16 cellular contexts compared by ENCODE assay signal in the genomic region with DNA sequence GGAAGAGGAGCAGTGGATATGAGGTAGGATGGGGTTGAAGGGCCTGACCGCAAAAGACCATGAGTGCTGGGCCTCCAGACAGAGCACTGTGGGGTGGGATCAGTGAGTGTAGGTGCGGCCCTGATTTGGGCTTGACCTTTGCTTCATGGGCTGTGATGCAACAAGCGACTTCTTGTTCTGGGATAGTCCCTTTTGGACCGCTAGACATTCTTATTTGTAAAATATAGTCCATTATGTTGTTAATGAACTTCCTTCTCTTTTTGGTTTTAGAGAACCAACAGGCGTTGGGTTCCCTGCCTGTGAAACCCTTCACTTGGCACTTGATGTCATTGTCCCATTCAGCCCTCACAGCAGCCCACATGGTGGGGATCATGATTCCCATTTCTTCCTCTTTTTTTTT. TPM values are rescaled to one million over a fixed set of nuclear protein-coding genes. Genes with fewer than 3 reads are reported as not detected.
DNase-seq lines count a peak whose midpoint lies in the region; ATAC-seq and TF ChIP-seq lines count a peak whose summit lies in the region.
"Had no signal": no experiment of that assay in that cellular context is flagged by ENCODE, and none has a peak within 500 bp of the region (broad histone marks: within the 10 kb centered on the region; RNA-seq: fewer than 3 reads in every experiment).

No MANE protein-coding gene starts in this region.

- no peak overlapping the region for H3K4me3 ChIP-seq in left lung
- no peak overlapping the region for H3K4me3 ChIP-seq in H7 (ENCODE audit: insufficient read depth, low read depth, low read length)
- H3K4me3 ChIP-seq: BLaER1 treated with 17β-estradiol and CSF1 and Interleukin-3, amounts not matched to agents 10 nM and 100 nM; HAP-1 had no signal

- H3K27ac ChIP-seq in left lung: no peak overlapping the region
- H3K27ac ChIP-seq: BLaER1 treated with 17β-estradiol and CSF1 and Interleukin-3, amounts not matched to agents 10 nM and 100 nM had no signal

- peak; percentile 22 for ATAC-seq in left lung

- H3K27me3 ChIP-seq in left lung (no peaks in the 10 kb centered on the region), H7 (ENCODE audit: control insufficient read depth, insufficient read depth, low read length) (no peaks in the 10 kb centered on the region; the same call in 1 of the 2 replicates)
- H3K27me3 ChIP-seq: BLaER1 treated with 17β-estradiol and CSF1 and Interleukin-3, amounts not matched to agents 10 nM and 100 nM had no signal

- peak; percentile 63 for DNase-seq in CD1c-positive myeloid dendritic cell (ENCODE audit: extremely low spot score)
- DNase-seq in NOMO-1 treated with DMSO at 0.1 percent for 48 hours (lab: John Stamatoyannopoulos, UW; ENCODE audit: unreplicated experiment): peak; percentile 72
- no peak for DNase-seq in left lung
- no peak for DNase-seq in H7
- no peak for DNase-seq in GM19240 (ENCODE audit: insufficient read length, low spot score)
- DNase-seq in stimulated activated CD4-positive, alpha-beta T cell treated with anti-CD3 and anti-CD28 coated beads, Interleukin-4, amount 100 ng/mL, for 4 hours: no peak
- DNase-seq: CD4-positive, alpha-beta T cell; DMS153; DMS79; GDM1 had no signal

- H3K36me3 ChIP-seq in left lung (no peaks in the 10 kb centered on the region), H7 (replicated peaks; ENCODE audit: control insufficient read depth, insufficient read depth, low read length) (no peaks in the 10 kb centered on the region)
- H3K36me3 ChIP-seq: BLaER1 treated with 17β-estradiol and CSF1 and Interleukin-3, amounts not matched to agents 10 nM and 100 nM; HAP-1 had no signal

- H3K4me1 ChIP-seq in left lung: no peaks in the 10 kb centered on the region
- H3K4me1 ChIP-seq: HAP-1 had no signal

- intact Hi-C loops in left lung (cut with DNase I): no loop called here

- no peaks in the 10 kb centered on the region for H3K9me3 ChIP-seq in left lung
- H3K9me3 ChIP-seq: BLaER1 treated with 17β-estradiol and CSF1 and Interleukin-3, amounts not matched to agents 10 nM and 100 nM; HAP-1 had no signal

- TF ChIP-seq CTCF in left lung (IDR thresholded peaks at IDR 0.05): no peak

RNA-seq across cellular contexts. Expression of a gene that starts 15.8 kb away (rescaled TPM):
- total RNA-seq in left lung: not detected
- total RNA-seq in H7 (2014; rRNA removed; shearing (Covaris generic)): 0.41 and 0.59 TPM in 2 replicates
- total RNA-seq: A172; B cell; CD4-positive, alpha-beta T cell; Daoy; H1 had no signal

Comparison
In these comparisons a context has a peak if more than half of its experiments do, and no peak if none do; other contexts are left out.
1. DNase-seq: peak in CD1c-positive myeloid dendritic cell (single experiment) and NOMO-1 treated with DMSO at 0.1 percent for 48 hours (single experiment); none in left lung (0 of 2), H7 (single experiment), GM19240 (single experiment) and stimulated activated CD4-positive, alpha-beta T cell treated with anti-CD3 and anti-CD28 coated beads, Interleukin-4, amount 100 ng/mL, for 4 hours (0 of 2).